1 cellular context compared by ENCODE assay signal in genomic region chr10:10589540-10589939, GRCh38.
TF ChIP-seq lines count a peak whose summit lies in the region.

No MANE protein-coding gene starts in this region.

TF ChIP-seq in SK-N-SH, 30 proteins besides CTCF, POLR2A, EP300 and RAD21 (continued from another document):
- TF ChIP-seq REST (IDR thresholded peaks at IDR 0.05; ENCODE audit: low read depth, low read length) (no peak), MXI1 (IDR thresholded peaks at IDR 0.05; ENCODE audit: low read depth, low read length) (no peak), IRF3 (IDR thresholded peaks at IDR 0.05; ENCODE audit: low read depth, low read length) (no peak), NRF1 (IDR thresholded peaks at IDR 0.05; ENCODE audit: low read depth, low read length) (no peak), PBX3 (IDR thresholded peaks at IDR 0.05) (no peak), TCF12 (IDR thresholded peaks at IDR 0.05) (no peak)
